ENCODE assay signal across 20 cellular contexts in genomic region chr3:113649169-113649833, GRCh38.
"Had no signal": no experiment of that assay in that cellular context is flagged by ENCODE, and none has a peak within 500 bp of the region (broad histone marks: within the 10 kb centered on the region; RNA-seq: fewer than 3 reads in every experiment).

No MANE protein-coding gene starts in this region.

- H3K27ac ChIP-seq: coronary artery, parathyroid adenoma, suprapubic skin, thyroid gland, upper lobe of left lung, uterus had no signal

- H2AFZ ChIP-seq: parathyroid adenoma had no signal

- H3K27ac Mint-ChIP-seq: endodermal cell; nephron; stimulated activated effector memory CD8-positive, alpha-beta T cell treated with anti-CD3 and anti-CD28 coated beads, Interleukin-12 subunit alpha, Interleukin-12 subunit beta, amount 100 ng/mL, for 72 hours had no signal

- H3K9ac ChIP-seq: parathyroid adenoma had no signal

- DNase-seq: effector CD4-positive, alpha-beta T cell; endodermal cell; erythroblast; immature natural killer cell; left cardiac atrium; left ventricle myocardium superior; mesenchymal stem cell; midbrain; stimulated activated CD4-positive, alpha-beta T cell treated with anti-CD3 and anti-CD28 coated beads, Interleukin-4, amount 100 ng/mL, for 1 hour; stimulated activated CD8-positive, alpha-beta memory T cell treated with anti-CD3 and anti-CD28 coated beads, Interleukin-4, amount 100 ng/mL, for 48 hours; stimulated activated naive CD8-positive, alpha-beta T cell treated with anti-CD3 and anti-CD28 coated beads, Interleukin-15, Interleukin-2, amounts not matched to agents 100 U/mL and 50 U/mL, for 24 hours; thyroid gland; upper lobe of left lung; uterus had no signal

- H3K4me1 ChIP-seq: suprapubic skin, thyroid gland, upper lobe of left lung, uterus had no signal

- H3K79me2 ChIP-seq: parathyroid adenoma had no signal

- H3K4me1 Mint-ChIP-seq: endodermal cell; immature natural killer cell; nephron; stimulated activated effector memory CD8-positive, alpha-beta T cell treated with anti-CD3 and anti-CD28 coated beads, Interleukin-12 subunit alpha, Interleukin-12 subunit beta, amount 100 ng/mL, for 72 hours had no signal

- H3K27me3 ChIP-seq: suprapubic skin, thyroid gland, upper lobe of left lung, uterus had no signal

- ATAC-seq: left cardiac atrium; stimulated activated effector memory CD8-positive, alpha-beta T cell treated with anti-CD3 and anti-CD28 coated beads, Interleukin-12 subunit alpha, Interleukin-12 subunit beta, amount 100 ng/mL, for 72 hours; stimulated activated naive CD8-positive, alpha-beta T cell treated with anti-CD3 and anti-CD28 coated beads, Interleukin-15, Interleukin-2, amounts not matched to agents 100 U/mL and 50 U/mL, for 24 hours had no signal

- H3K36me3 ChIP-seq: suprapubic skin, thyroid gland, upper lobe of left lung, uterus had no signal

- H3K4me3 ChIP-seq: coronary artery, lung, suprapubic skin, thyroid gland, upper lobe of left lung, uterus had no signal

- H3K9me3 ChIP-seq: thyroid gland had no signal

- H3K4me3 Mint-ChIP-seq: endodermal cell; immature natural killer cell; nephron; stimulated activated effector memory CD8-positive, alpha-beta T cell treated with anti-CD3 and anti-CD28 coated beads, Interleukin-12 subunit alpha, Interleukin-12 subunit beta, amount 100 ng/mL, for 72 hours had no signal
